Comparison of ENCODE assay signal across 9 cellular contexts in the genomic region with DNA sequence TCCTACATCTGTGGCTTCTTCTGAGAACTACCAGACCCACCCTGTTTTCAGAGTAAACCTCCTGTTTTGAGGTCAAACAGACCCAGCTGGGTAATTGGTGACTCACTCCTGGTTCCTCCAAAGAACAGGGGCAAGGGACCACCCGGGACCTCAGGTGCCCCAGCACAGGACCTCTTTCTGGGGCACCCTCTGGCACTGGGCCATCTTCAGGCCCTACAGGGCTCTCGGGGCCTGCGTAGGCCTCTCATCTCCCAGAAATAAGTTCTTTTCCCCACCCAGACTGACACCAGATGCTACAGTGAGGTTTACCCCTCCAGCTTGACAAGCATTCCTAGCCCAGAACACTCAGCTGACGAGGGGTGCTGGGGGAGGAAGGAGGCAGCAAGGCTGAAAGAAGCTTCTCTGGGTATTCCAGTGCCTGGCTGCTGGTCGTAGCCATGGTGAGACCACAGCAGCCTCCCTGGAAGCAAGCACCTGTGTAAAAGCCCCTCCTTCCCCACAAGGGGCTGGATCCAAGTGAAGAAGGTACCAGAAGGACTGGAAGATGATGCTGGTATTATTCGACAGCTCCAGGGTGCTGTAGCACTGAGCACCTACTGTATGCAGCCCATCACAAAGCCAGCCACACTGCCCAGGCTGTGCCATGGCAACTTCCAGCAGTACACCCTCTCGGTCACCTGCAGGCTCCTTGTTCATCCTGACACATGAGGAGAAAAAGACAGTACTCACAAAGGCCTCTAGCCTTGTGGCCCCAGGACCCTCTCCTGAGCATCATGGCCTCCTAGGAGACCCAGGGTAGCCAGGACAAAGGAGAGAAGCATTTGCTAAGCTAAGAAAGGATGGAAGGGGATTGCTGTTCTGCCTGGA. TPM values are rescaled to one million over a fixed set of nuclear protein-coding genes. Genes with fewer than 3 reads are reported as not detected.
DNase-seq lines count a peak whose midpoint lies in the region; ATAC-seq and TF ChIP-seq lines count a peak whose summit lies in the region.
"Had no signal": no experiment of that assay in that cellular context is flagged by ENCODE, and none has a peak within 500 bp of the region (broad histone marks: within the 10 kb centered on the region; RNA-seq: fewer than 3 reads in every experiment).

No MANE protein-coding gene starts in this region.

- peaks cover 19% of the 10 kb centered on the region for H3K36me3 ChIP-seq in GM06990 (ENCODE audit: control insufficient read depth, insufficient read depth, low read length)
- no peaks in the 10 kb centered on the region for H3K36me3 ChIP-seq in adrenal gland (replicated peaks in 1 of 2)
- H3K36me3 ChIP-seq in BE2C, result no peaks in the 10 kb centered on the region

- H3K27ac Mint-ChIP-seq in natural killer cell treated with Interleukin-12 subunit alpha and Interleukin-12 subunit beta and Interleukin-15 and Interleukin-18, amount 100 ng/mL, for 72 hours, result peak overlapping the region; percentile 94 to 95
- no peak overlapping the region for H3K27ac Mint-ChIP-seq in endothelial cell (ENCODE audit: unreplicated experiment)

- peaks cover 34 to 35% of the 10 kb centered on the region in 2 donors for H3K4me1 Mint-ChIP-seq in natural killer cell treated with Interleukin-12 subunit alpha and Interleukin-12 subunit beta and Interleukin-15 and Interleukin-18, amount 100 ng/mL, for 72 hours (ENCODE audit: low read depth in 2 of 2)
- peaks cover 8% of the 10 kb centered on the region for H3K4me1 Mint-ChIP-seq in endothelial cell (ENCODE audit: unreplicated experiment)

- peak; percentile 46 for DNase-seq in GM06990 (ENCODE audit: extremely low read depth, insufficient read length)
- peak in 2 of 3 experiments; percentile 24 for DNase-seq in activated CD8-positive, alpha-beta memory T cell treated with anti-CD3 and anti-CD28 coated beads for 48 hours (ENCODE audit: low read depth in 2 of 3, low spot score in 2 of 3)
- DNase-seq in natural killer cell treated with Interleukin-12 subunit alpha and Interleukin-12 subunit beta and Interleukin-15 and Interleukin-18, amount 100 ng/mL, for 72 hours (ENCODE audit: low spot score), result no peak
- DNase-seq in adrenal gland, result no peak
- no peak for DNase-seq in endothelial cell (ENCODE audit: low spot score)
- no peak for DNase-seq in BE2C

- H3K4me3 ChIP-seq in GM06990 (replicated peaks; ENCODE audit: low read depth, low read length) (no peak overlapping the region), adrenal gland (no peak overlapping the region), BE2C (ENCODE audit: low read depth, low read length) (no peak overlapping the region)

- ATAC-seq in GM21786 (IDR thresholded peaks at IDR 0.05; ENCODE audit: unreplicated experiment) (peak; percentile 25), GM18517 (IDR thresholded peaks at IDR 0.05; ENCODE audit: unreplicated experiment) (no peak)
- ATAC-seq in natural killer cell treated with Interleukin-12 subunit alpha and Interleukin-12 subunit beta and Interleukin-15 and Interleukin-18, amount 100 ng/mL, for 72 hours, result peak in 1 of 2 donors; percentile 31

- WGBS in adrenal gland, 4 donors, result 72 to 85% (median 82%) methylated on average over 6 to 7 of the region's 7 CpGs

- no peak for TF ChIP-seq CTCF in GM06990 (IDR thresholded peaks at IDR 0.05; ENCODE audit: insufficient read depth, low read length, poor library complexity, severe bottlenecking)
- TF ChIP-seq CTCF in adrenal gland (IDR thresholded peaks at IDR 0.05), result no peak
- TF ChIP-seq CTCF in endothelial cell (IDR thresholded peaks at IDR 0.05; ENCODE audit: unreplicated experiment), result no peak
- TF ChIP-seq CTCF in BE2C (IDR thresholded peaks at IDR 0.05; ENCODE audit: low read depth, low read length), result no peak

- intact Hi-C loops in adrenal gland (cut with DNase I), result no loop called here

- H3K9me3 Mint-ChIP-seq in natural killer cell treated with Interleukin-12 subunit alpha and Interleukin-12 subunit beta and Interleukin-15 and Interleukin-18, amount 100 ng/mL, for 72 hours, result no peaks in the 10 kb centered on the region
- no peaks in the 10 kb centered on the region for H3K9me3 Mint-ChIP-seq in endothelial cell (ENCODE audit: unreplicated experiment)

- TF ChIP-seq POLR2A in adrenal gland (IDR thresholded peaks at IDR 0.05), result no peak

- no peaks in the 10 kb centered on the region for H3K9me3 ChIP-seq in adrenal gland (replicated peaks in 1 of 3)
- no peaks in the 10 kb centered on the region for H3K9me3 ChIP-seq in BE2C

- H3K27me3 ChIP-seq in GM06990 (replicated peaks; ENCODE audit: control insufficient read depth, insufficient read depth, low read length), result no peaks in the 10 kb centered on the region
- no peaks in the 10 kb centered on the region for H3K27me3 ChIP-seq in adrenal gland
- peaks cover 11% of the 10 kb centered on the region for H3K27me3 ChIP-seq in BE2C

- H3K4me1 ChIP-seq in adrenal gland (replicated peaks in 1 of 2) (peaks cover 15 to 18% of the 10 kb centered on the region in 2 donors), BE2C (no peaks in the 10 kb centered on the region; the same call in 1 of the 2 replicates)

- no peaks in the 10 kb centered on the region for H3K36me3 Mint-ChIP-seq in natural killer cell treated with Interleukin-12 subunit alpha and Interleukin-12 subunit beta and Interleukin-15 and Interleukin-18, amount 100 ng/mL, for 72 hours
- H3K36me3 Mint-ChIP-seq in endothelial cell (ENCODE audit: low read depth, unreplicated experiment), result peaks cover 6% of the 10 kb centered on the region

- peak overlapping the region; percentile 97 for H3K4me3 Mint-ChIP-seq in natural killer cell treated with Interleukin-12 subunit alpha and Interleukin-12 subunit beta and Interleukin-15 and Interleukin-18, amount 100 ng/mL, for 72 hours
- no peak overlapping the region for H3K4me3 Mint-ChIP-seq in endothelial cell (ENCODE audit: unreplicated experiment)

- no peaks in the 10 kb centered on the region for H3K27me3 Mint-ChIP-seq in natural killer cell treated with Interleukin-12 subunit alpha and Interleukin-12 subunit beta and Interleukin-15 and Interleukin-18, amount 100 ng/mL, for 72 hours
- H3K27me3 Mint-ChIP-seq in endothelial cell (ENCODE audit: unreplicated experiment), result peaks cover 18% of the 10 kb centered on the region

- peak overlapping the region in 2 of 5 donors; percentile 58 to 91 for H3K27ac ChIP-seq in adrenal gland

RNA-seq across cellular contexts. Expression of gene ALOX5, which starts 47.4 kb away (rescaled TPM):
- 1 to 10 TPM in 1 of 2 donors, not detected in 1; 7.5 TPM for total RNA-seq in natural killer cell treated with Interleukin-12 subunit alpha and Interleukin-12 subunit beta and Interleukin-15 and Interleukin-18, amount 100 ng/mL, for 72 hours
- total RNA-seq in adrenal gland, result 10 to 100 TPM in 7 of 8 donors, 1 to 10 TPM in 1; 8.8 to 60.0 (median 30.9) TPM
- 10 to 100 TPM in 2 of 3 donors, 1 to 10 TPM in 1; 4.4 to 18.3 (median 15.1) TPM for polyA plus RNA-seq in adrenal gland
- total RNA-seq in endothelial cell (ENCODE audit: unreplicated experiment), result 0.18 TPM
- polyA plus RNA-seq in BE2C (2012; ENCODE audit: insufficient read depth, insufficient read length, low read depth), result not detected
- total RNA-seq: HT1080 had no signal

Comparison
In these comparisons a context has a peak if more than half of its experiments do, and no peak if none do; other contexts are left out.
1. DNase-seq: peak in GM06990 (single experiment) and activated CD8-positive, alpha-beta memory T cell treated with anti-CD3 and anti-CD28 coated beads for 48 hours (2 of 3); none in natural killer cell treated with Interleukin-12 subunit alpha and Interleukin-12 subunit beta and Interleukin-15 and Interleukin-18, amount 100 ng/mL, for 72 hours (single experiment), adrenal gland (0 of 7), endothelial cell (single experiment) and BE2C (single experiment).